Comparison of ENCODE assay signal across 8 cellular contexts in the genomic region with DNA sequence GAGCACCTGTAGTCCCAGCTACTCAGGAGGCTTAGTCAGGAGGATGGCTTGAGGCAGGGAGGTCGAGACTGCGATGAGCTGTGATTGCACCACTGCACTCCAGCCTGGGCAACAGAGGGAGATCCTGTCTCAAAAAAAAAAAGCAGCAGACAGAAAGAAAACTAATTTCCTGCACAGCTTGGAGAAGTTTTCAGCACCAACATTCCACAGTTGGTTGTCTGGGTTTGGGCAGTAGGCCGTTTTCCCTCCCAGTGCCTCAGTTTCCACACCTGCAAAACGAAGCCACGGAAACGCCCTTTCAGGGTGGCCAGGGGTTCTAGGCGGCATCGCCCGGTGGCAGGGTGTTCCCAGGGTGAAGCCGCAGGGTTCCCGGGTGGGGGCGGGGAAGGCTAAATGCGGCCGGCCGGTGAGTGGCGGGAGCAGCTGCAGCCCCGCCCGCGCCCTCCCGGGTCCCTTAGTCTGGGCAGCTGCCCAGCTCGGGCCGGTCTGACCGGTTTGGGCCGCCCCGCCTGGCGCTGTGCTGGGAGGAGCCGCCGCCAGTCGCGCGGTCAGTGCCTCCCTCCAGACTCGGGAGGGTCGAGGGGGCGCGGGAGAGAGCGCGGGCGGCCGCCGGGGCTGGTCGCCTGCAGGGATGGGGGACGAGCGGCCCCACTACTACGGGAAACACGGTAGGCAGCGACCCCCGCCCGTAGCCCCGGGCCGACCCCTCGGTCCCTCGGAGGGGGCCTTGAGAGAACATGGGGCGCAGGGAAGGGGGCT. TPM values are rescaled to one million over a fixed set of nuclear protein-coding genes. Genes with fewer than 3 reads are reported as not detected.
DNase-seq lines count a peak whose midpoint lies in the region; ATAC-seq and TF ChIP-seq lines count a peak whose summit lies in the region.

A gene (plus strand): TSS at position 551 of the 759 bp plus-strand sequence. CDS start 81 bp downstream, at position 632.

- intact Hi-C loops in sciatic nerve (cut with DNase I), result no loop called here

- H3K9me3 Mint-ChIP-seq in central memory CD8-positive, alpha-beta T cell, result no peaks in the 10 kb centered on the region

- H3K4me3 Mint-ChIP-seq in central memory CD8-positive, alpha-beta T cell, result peak within 1 kb of the TSS; percentile 53

- peak within 1 kb of the TSS; percentile 81 for H3K27ac Mint-ChIP-seq in central memory CD8-positive, alpha-beta T cell (ENCODE audit: low read depth)

- peak within 1 kb of the TSS; percentile 63 for H3K9ac ChIP-seq in ES-I3 (ENCODE audit: low read depth, low read length)

- no peaks in the 10 kb centered on the region for H3K4me1 ChIP-seq in ES-I3 (ENCODE audit: insufficient read depth, low read length)

- TF ChIP-seq POLR2A in GM18505 (IDR thresholded peaks at IDR 0.05; ENCODE audit: borderline replicate concordance, extremely low read depth, insufficient read depth, insufficient read length), result no peak

- DNase-seq in NCI-H2196 treated with DMSO at 0.1 percent for 48 hours (lab: John Stamatoyannopoulos, UW; ENCODE audit: unreplicated experiment) (peak; percentile 79), iPS-NIHi11 (ENCODE audit: low spot score) (peak; percentile 99), sciatic nerve (ENCODE audit: low spot score) (peak; percentile 91), KBM-7 (no peak)
- no peak for DNase-seq in central memory CD8-positive, alpha-beta T cell (ENCODE audit: low spot score in 2 of 2)

- in situ Hi-C loops in KBM-7 (cut with MboI; ENCODE audit: low pct_unique_long_range_greater_than_20kb, low sequenced_read_pairs), result no loop called here

- peaks cover 39% of the 10 kb centered on the region for H3K4me1 Mint-ChIP-seq in central memory CD8-positive, alpha-beta T cell

- H3K36me3 Mint-ChIP-seq in central memory CD8-positive, alpha-beta T cell (ENCODE audit: insufficient read depth), result peaks cover 45% of the 10 kb centered on the region

- no peaks in the 10 kb centered on the region for H3K9me3 ChIP-seq in ES-I3 (ENCODE audit: control insufficient read depth, insufficient read depth, low read length)

- ATAC-seq in central memory CD8-positive, alpha-beta T cell (replicated peaks; ENCODE audit: extremely low read depth, poor library complexity, severe bottlenecking), result no peak
- ATAC-seq in sciatic nerve (peak; percentile 98), GM18505 (IDR thresholded peaks at IDR 0.05; ENCODE audit: unreplicated experiment) (no peak), GM21576 (IDR thresholded peaks at IDR 0.05; ENCODE audit: unreplicated experiment) (no peak)

- H3K27me3 Mint-ChIP-seq in central memory CD8-positive, alpha-beta T cell, result no peaks in the 10 kb centered on the region

- H3K36me3 ChIP-seq in ES-I3 (ENCODE audit: insufficient read depth, low read length), result peaks cover 2% of the 10 kb centered on the region; the same call in 1 of the 2 replicates

RNA-seq across cellular contexts. Expression of the gene that starts here (rescaled TPM):
- total RNA-seq in sciatic nerve, result 281 TPM

Comparison
In these comparisons a context has a peak if more than half of its experiments do, and no peak if none do; other contexts are left out.
1. DNase-seq: peak in NCI-H2196 treated with DMSO at 0.1 percent for 48 hours (single experiment), iPS-NIHi11 (single experiment) and sciatic nerve (single experiment); none in central memory CD8-positive, alpha-beta T cell (0 of 2) and KBM-7 (single experiment).